26 cellular contexts compared by ENCODE assay signal in genomic region chr4:84826681-84827080, GRCh38.
"Had no signal": no experiment of that assay in that cellular context is flagged by ENCODE, and none has a peak within 500 bp of the region (broad histone marks: within the 10 kb centered on the region; RNA-seq: fewer than 3 reads in every experiment).

No MANE protein-coding gene starts in this region.

- H3K27me3 Mint-ChIP-seq: dendritic cell treated with granulocyte-macrophage colony-stimulating factor and Interleukin-4, amounts not matched to agents 40 ng/mL and 50 ng/mL, for 4 days had no signal

- H3K4me3 ChIP-seq: left lung, lung, neural progenitor cell, sigmoid colon, smooth muscle cell, testis, uterus had no signal

- H3K36me3 Mint-ChIP-seq: activated naive CD8-positive, alpha-beta T cell treated with anti-CD3 and anti-CD28 coated beads, Interleukin-2, amount 10 ng/mL, durations not matched to agents 7 days and 5 days; naive thymus-derived CD8-positive, alpha-beta T cell had no signal

- H3K9me3 ChIP-seq: left lung, sigmoid colon, testis, uterus had no signal

- H3K4me1 Mint-ChIP-seq: activated naive CD8-positive, alpha-beta T cell treated with anti-CD3 and anti-CD28 coated beads, Interleukin-2, amount 10 ng/mL, durations not matched to agents 7 days and 5 days; naive thymus-derived CD8-positive, alpha-beta T cell; neural progenitor cell; WTC11 had no signal

- H3K4me3 Mint-ChIP-seq: activated naive CD4-positive, alpha-beta T cell treated with anti-CD3 and anti-CD28 coated beads for 36 hours; activated naive CD8-positive, alpha-beta T cell treated with anti-CD3 and anti-CD28 coated beads, Interleukin-2, amount 10 ng/mL, durations not matched to agents 7 days and 5 days; activated T-cell treated with anti-CD3 and anti-CD28 coated beads, Interleukin-2, amount 50 U/mL, for 72 hours; dendritic cell treated with granulocyte-macrophage colony-stimulating factor and Interleukin-4, amounts not matched to agents 40 ng/mL and 50 ng/mL, for 4 days; naive thymus-derived CD8-positive, alpha-beta T cell; neural progenitor cell; WTC11 had no signal

- ATAC-seq: activated T-cell treated with anti-CD3 and anti-CD28 coated beads, Interleukin-2, amount 50 U/mL, for 72 hours; foreskin keratinocyte; left lung; naive thymus-derived CD8-positive, alpha-beta T cell; WTC11 had no signal

- H3K27ac Mint-ChIP-seq: activated naive CD4-positive, alpha-beta T cell treated with anti-CD3 and anti-CD28 coated beads for 36 hours; activated naive CD8-positive, alpha-beta T cell treated with anti-CD3 and anti-CD28 coated beads, Interleukin-2, amount 10 ng/mL, durations not matched to agents 7 days and 5 days; activated T-cell treated with anti-CD3 and anti-CD28 coated beads, Interleukin-2, amount 50 U/mL, for 72 hours; dendritic cell treated with granulocyte-macrophage colony-stimulating factor and Interleukin-4, amounts not matched to agents 40 ng/mL and 50 ng/mL, for 4 days; naive thymus-derived CD8-positive, alpha-beta T cell; neural progenitor cell; WTC11 had no signal

- DNase-seq: activated effector memory CD4-positive, alpha-beta T cell treated with Interleukin-2 at 50 U/mL for 16 hours; activated naive CD4-positive, alpha-beta T cell treated with anti-CD3 and anti-CD28 coated beads for 36 hours; activated naive CD8-positive, alpha-beta T cell treated with anti-CD3 and anti-CD28 coated beads, Interleukin-2, amount 10 ng/mL, durations not matched to agents 7 days and 5 days; activated T-cell treated with anti-CD3 and anti-CD28 coated beads, Interleukin-2, amount 50 U/mL, for 72 hours; amygdala; effector CD4-positive, alpha-beta T cell; foreskin keratinocyte; kidney glomerular epithelial cell; left lung; naive thymus-derived CD8-positive, alpha-beta T cell; retina; sigmoid colon; stimulated activated CD4-positive, alpha-beta T cell treated with anti-CD3 and anti-CD28 coated beads, Interleukin-2, amount 100 ng/mL, for 48 hours; stimulated activated CD8-positive, alpha-beta memory T cell treated with anti-CD3 and anti-CD28 coated beads, Interleukin-4, amount 100 ng/mL, for 48 hours; stimulated activated naive CD4-positive, alpha-beta T cell; T-helper 9 cell; testis; trophoblast cell; uterus had no signal

- FAIRE-seq: bronchial epithelial cell, endometrium had no signal

- H3K27ac ChIP-seq: foreskin keratinocyte, left lung, neural progenitor cell, sigmoid colon, testis, uterus had no signal

- H3K9ac ChIP-seq: neural progenitor cell had no signal

- H3K9me3 Mint-ChIP-seq: activated naive CD4-positive, alpha-beta T cell treated with anti-CD3 and anti-CD28 coated beads for 36 hours; activated naive CD8-positive, alpha-beta T cell treated with anti-CD3 and anti-CD28 coated beads, Interleukin-2, amount 10 ng/mL, durations not matched to agents 7 days and 5 days; activated T-cell treated with anti-CD3 and anti-CD28 coated beads, Interleukin-2, amount 50 U/mL, for 72 hours; dendritic cell treated with granulocyte-macrophage colony-stimulating factor and Interleukin-4, amounts not matched to agents 40 ng/mL and 50 ng/mL, for 4 days; naive thymus-derived CD8-positive, alpha-beta T cell; neural progenitor cell; WTC11 had no signal

- H3K36me3 ChIP-seq: neural progenitor cell, uterus had no signal

- H3K4me1 ChIP-seq: foreskin keratinocyte, left lung, neural progenitor cell, sigmoid colon, testis, uterus had no signal
